Comparison of ENCODE assay signal across 9 cellular contexts in genomic region chr17:38898291-38898679, GRCh38. TPM values are rescaled to one million over a fixed set of nuclear protein-coding genes. Genes with fewer than 3 reads are reported as not detected.
DNase-seq lines count a peak whose midpoint lies in the region; ATAC-seq and TF ChIP-seq lines count a peak whose summit lies in the region.
"Had no signal": no experiment of that assay in that cellular context is flagged by ENCODE, and none has a peak within 500 bp of the region (broad histone marks: within the 10 kb centered on the region; RNA-seq: fewer than 3 reads in every experiment).

No MANE protein-coding gene starts in this region.

- H3K27me3 Mint-ChIP-seq in naive B cell: no peaks in the 10 kb centered on the region

- ATAC-seq in HG02642 (IDR thresholded peaks at IDR 0.05; ENCODE audit: poor library complexity, unreplicated experiment) (peak; percentile 21), naive B cell (ENCODE audit: low read depth in 2 of 2) (peak; percentile 3 to 6), GM18858 (IDR thresholded peaks at IDR 0.05; ENCODE audit: unreplicated experiment) (no peak)
- ATAC-seq: HCT116 had no signal

- H3K4me1 Mint-ChIP-seq in naive B cell: peaks cover 26 to 49% (median 38%) of the 10 kb centered on the region in 3 donors

- DNase-seq in GM12865 (ENCODE audit: low read depth) (peak; percentile 29), naive B cell (no peak), AG08395 (ENCODE audit: low spot score) (no peak), NCI-H510A treated with DMSO at 0.1 percent for 48 hours (lab: John Stamatoyannopoulos, UW) (no peak), NCI-H2081 treated with DMSO at 0.1 percent for 48 hours (lab: John Stamatoyannopoulos, UW) (no peak)
- DNase-seq in activated CD4-positive, CD25-positive, alpha-beta regulatory T cell treated with anti-CD3 and anti-CD28 coated beads, Interleukin-2, amount 50 U/mL, for 72 hours: peak; percentile 52

- peak overlapping the region; percentile 97 to 99 (median 98) for H3K27ac Mint-ChIP-seq in naive B cell

- H3K9me3 Mint-ChIP-seq in naive B cell: no peaks in the 10 kb centered on the region

- TF ChIP-seq CTCF in GM12865 (IDR thresholded peaks at IDR 0.05; ENCODE audit: insufficient read depth, low read depth, low read length, missing control alignments): no peak

- peak overlapping the region; percentile 18 to 96 (median 86) for H3K4me3 Mint-ChIP-seq in naive B cell

- H3K36me3 Mint-ChIP-seq in naive B cell: no peaks in the 10 kb centered on the region

- peak overlapping the region; percentile 45 for H3K4me3 ChIP-seq in GM12865 (ENCODE audit: low read depth, low read length)

RNA-seq across cellular contexts. Expression of gene LASP1, which starts 28.4 kb away (rescaled TPM):
- polyA plus RNA-seq in naive B cell (ENCODE audit: low read depth in 6 of 6): 10 to 100 TPM; 28.4 to 47.4 (median 41.8) TPM

RNA-seq across cellular contexts. Expression of gene RPL23, which starts 44.8 kb away (rescaled TPM):
- 1,000 to 10,000 TPM in 5 of 6 donors, 100 to 1,000 TPM in 1; 798 to 1,720 (median 1,485) TPM for polyA plus RNA-seq in naive B cell (ENCODE audit: low read depth in 6 of 6)

Comparison
In these comparisons a context has a peak if more than half of its experiments do, and no peak if none do; other contexts are left out.
1. DNase-seq: peak in GM12865 (single experiment) and activated CD4-positive, CD25-positive, alpha-beta regulatory T cell treated with anti-CD3 and anti-CD28 coated beads, Interleukin-2, amount 50 U/mL, for 72 hours (single experiment); none in naive B cell (single experiment), AG08395 (single experiment), NCI-H510A treated with DMSO at 0.1 percent for 48 hours (single experiment) and NCI-H2081 treated with DMSO at 0.1 percent for 48 hours (single experiment).